Comparison of ENCODE assay signal across 11 cellular contexts in genomic region chr1:192604979-192605620, GRCh38.
DNase-seq lines count a peak whose midpoint lies in the region; ATAC-seq and TF ChIP-seq lines count a peak whose summit lies in the region.
"Had no signal": no experiment of that assay in that cellular context is flagged by ENCODE, and none has a peak within 500 bp of the region (broad histone marks: within the 10 kb centered on the region; RNA-seq: fewer than 3 reads in every experiment).

No MANE protein-coding gene starts in this region.

- no peaks in the 10 kb centered on the region for H3K9me3 ChIP-seq in SU-DHL-6 (ENCODE audit: insufficient read depth, low read length)
- H3K9me3 ChIP-seq: stomach had no signal

- peak overlapping the region; percentile 26 for H3K4me3 Mint-ChIP-seq in stimulated activated memory B cell treated with anti-CD40 and anti-IgM and Interleukin-4, amounts not matched to agents 10 μg/mL and 1 μg/mL and 100 μg/mL, for 72 hours
- H3K4me3 Mint-ChIP-seq: T-helper 2 cell treated with Interferon-gamma antibody and Interleukin-4, amounts not matched to agents 5 μg/mL and 100 μg/mL, for 36 hours had no signal

- H3K79me2 ChIP-seq in SU-DHL-6 (ENCODE audit: insufficient read depth, low read length) = no peaks in the 10 kb centered on the region

- no peaks in the 10 kb centered on the region for H3K9me3 Mint-ChIP-seq in stimulated activated memory B cell treated with anti-CD40 and anti-IgM and Interleukin-4, amounts not matched to agents 10 μg/mL and 1 μg/mL and 100 μg/mL, for 72 hours
- H3K9me3 Mint-ChIP-seq: T-helper 2 cell treated with Interferon-gamma antibody and Interleukin-4, amounts not matched to agents 5 μg/mL and 100 μg/mL, for 36 hours had no signal

- H3K27ac ChIP-seq in SU-DHL-6 (ENCODE audit: low read depth, low read length) = peak overlapping the region; percentile 96
- H3K27ac ChIP-seq: stomach had no signal

- H3K36me3 Mint-ChIP-seq in stimulated activated memory B cell treated with anti-CD40 and anti-IgM and Interleukin-4, amounts not matched to agents 10 μg/mL and 1 μg/mL and 100 μg/mL, for 72 hours = no peaks in the 10 kb centered on the region

- peak; percentile 19 for ATAC-seq in GM19468 (IDR thresholded peaks at IDR 0.05; ENCODE audit: extremely low read depth, unreplicated experiment)
- ATAC-seq in HG03354 (IDR thresholded peaks at IDR 0.05; ENCODE audit: poor library complexity, severe bottlenecking, unreplicated experiment) = peak; percentile 38
- ATAC-seq in stimulated activated memory B cell treated with anti-CD40 and anti-IgM and Interleukin-4, amounts not matched to agents 10 μg/mL and 1 μg/mL and 100 μg/mL, for 72 hours = peak; percentile 42

- H4K20me1 ChIP-seq in SU-DHL-6 (ENCODE audit: low read depth, low read length) = no peaks in the 10 kb centered on the region

- peak overlapping the region; percentile 39 for H3K9ac ChIP-seq in SU-DHL-6 (ENCODE audit: low read length)

- peak overlapping the region; percentile 67 for H3K27ac Mint-ChIP-seq in stimulated activated memory B cell treated with anti-CD40 and anti-IgM and Interleukin-4, amounts not matched to agents 10 μg/mL and 1 μg/mL and 100 μg/mL, for 72 hours
- H3K27ac Mint-ChIP-seq: T-helper 2 cell treated with Interferon-gamma antibody and Interleukin-4, amounts not matched to agents 5 μg/mL and 100 μg/mL, for 36 hours had no signal

- no peak for TF ChIP-seq CTCF in SU-DHL-6 (IDR thresholded peaks at IDR 0.05; ENCODE audit: insufficient read depth, low read length, poor library complexity, severe bottlenecking)

- no peak for DNase-seq in activated CD4-positive, alpha-beta T cell treated with anti-CD3 and anti-CD28 coated beads, Interleukin-2, amount 50 U/mL, for 1 hour
- DNase-seq in NCI-H774 (lab: John Stamatoyannopoulos, UW) = no peak
- no peak for DNase-seq in NCI-H2171 (lab: John Stamatoyannopoulos, UW)
- DNase-seq: anterior cingulate cortex, NCI-H1092, stomach had no signal

- H3K4me3 ChIP-seq in SU-DHL-6 (ENCODE audit: insufficient read depth, low read length, poor library complexity, severe bottlenecking) = peak overlapping the region; percentile 44
- H3K4me3 ChIP-seq: stomach had no signal

- H2AFZ ChIP-seq in SU-DHL-6 (ENCODE audit: low read depth, low read length, severe bottlenecking) = no peak overlapping the region

- H3K27me3 Mint-ChIP-seq in stimulated activated memory B cell treated with anti-CD40 and anti-IgM and Interleukin-4, amounts not matched to agents 10 μg/mL and 1 μg/mL and 100 μg/mL, for 72 hours = no peaks in the 10 kb centered on the region

- peak overlapping the region; percentile 80 for H3K4me2 ChIP-seq in SU-DHL-6 (ENCODE audit: low read depth, low read length, poor library complexity, severe bottlenecking)

- H3K4me1 Mint-ChIP-seq in stimulated activated memory B cell treated with anti-CD40 and anti-IgM and Interleukin-4, amounts not matched to agents 10 μg/mL and 1 μg/mL and 100 μg/mL, for 72 hours = peaks cover 78% of the 10 kb centered on the region

- H3F3A ChIP-seq in SU-DHL-6 (ENCODE audit: insufficient read depth) = peaks cover 30% of the 10 kb centered on the region

- H3K9me2 ChIP-seq in SU-DHL-6 (replicated peaks; ENCODE audit: insufficient read depth, low read length) = no peaks in the 10 kb centered on the region

- H3K36me3 ChIP-seq in SU-DHL-6 (ENCODE audit: low read length) = no peaks in the 10 kb centered on the region
- H3K36me3 ChIP-seq: stomach had no signal

- H3K27me3 ChIP-seq in SU-DHL-6 (ENCODE audit: low read length) = no peaks in the 10 kb centered on the region
- H3K27me3 ChIP-seq: stomach had no signal
